In the genomic region with DNA sequence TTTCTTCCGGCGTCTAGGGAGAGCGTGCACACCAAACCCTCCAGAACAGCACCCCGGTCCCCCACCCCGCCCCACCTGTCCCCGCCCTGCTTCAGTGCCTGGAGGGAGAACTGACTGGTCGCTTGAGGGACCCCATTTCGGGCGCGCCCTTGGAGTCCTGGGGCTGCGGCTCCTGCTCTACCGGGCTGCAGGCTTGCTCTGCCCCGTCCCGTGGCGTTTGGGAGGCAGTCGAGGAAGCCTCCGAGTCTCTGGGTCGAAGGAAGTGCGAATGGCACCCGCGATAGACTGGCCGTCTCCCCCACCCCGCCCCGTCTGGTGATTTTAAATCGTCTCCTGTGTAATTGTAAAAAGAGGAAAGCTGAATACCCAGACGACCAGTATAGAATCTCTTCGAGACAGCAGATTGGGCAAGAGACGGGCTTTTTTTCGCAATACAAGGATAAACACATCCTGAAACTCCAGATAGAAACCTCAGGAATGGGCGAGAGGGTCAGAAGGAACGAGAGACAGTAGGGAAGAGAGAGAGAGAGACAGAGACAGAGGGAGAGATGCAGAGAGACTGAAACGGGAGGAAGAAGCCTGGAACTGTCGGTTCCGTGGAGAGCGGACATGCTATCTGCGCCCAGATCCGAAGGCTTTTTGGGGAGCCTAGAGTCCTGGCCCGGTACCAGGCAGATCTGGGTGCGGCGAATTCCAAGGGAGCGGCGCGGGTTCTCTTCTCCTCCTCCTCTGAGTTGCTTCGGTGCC, we compare ENCODE assay signal across 11 cellular contexts. TPM values are rescaled to one million over a fixed set of nuclear protein-coding genes. Genes with fewer than 3 reads are reported as not detected.
A peak's percentile ranks its signal among the peaks of the same experiment; 100 is the strongest.
DNase-seq lines count a peak whose midpoint lies in the region; ATAC-seq, FAIRE-seq and TF ChIP-seq lines count a peak whose summit lies in the region.
"Had no signal": no experiment of that assay in that cellular context is flagged by ENCODE, and none has a peak within 500 bp of the region (broad histone marks: within the 10 kb centered on the region; RNA-seq: fewer than 3 reads in every experiment).

No MANE protein-coding gene starts in this region.

- intact Hi-C loops in lower lobe of right lung (cut with DNase I) (no loop called here), kidney (cut with DNase I) (no loop called here)

- no peak overlapping the region for H3K27ac ChIP-seq in ectodermal cell (ENCODE audit: insufficient read depth, low read depth, low read length, poor library complexity, severe bottlenecking)
- peak overlapping the region; percentile 58 for H3K27ac ChIP-seq in lower lobe of right lung
- no peak overlapping the region for H3K27ac ChIP-seq in suprapubic skin
- no peak overlapping the region for H3K27ac ChIP-seq in kidney (ENCODE audit: low read depth in 2 of 2, low read length in 2 of 2)

- no peak for FAIRE-seq in kidney (lab: Jason Lieb, UNC)

- H3K4me1 ChIP-seq in ectodermal cell (ENCODE audit: control insufficient read depth, insufficient read depth, low read length): peaks cover 20% of the 10 kb centered on the region
- H3K4me1 ChIP-seq in lower lobe of right lung: peaks cover 15% of the 10 kb centered on the region
- peaks cover 24% of the 10 kb centered on the region for H3K4me1 ChIP-seq in suprapubic skin
- H3K4me1 ChIP-seq in kidney (ENCODE audit: control insufficient read depth in 1 of 2, insufficient read depth in 1 of 2, low read depth in 1 of 2, low read length in 2 of 2): peaks cover 3 to 6% of the 10 kb centered on the region in 2 donors

- H3K27me3 ChIP-seq in ectodermal cell (ENCODE audit: control insufficient read depth, insufficient read depth, low read length, poor library complexity, severe bottlenecking) (peaks cover 81% of the 10 kb centered on the region), lower lobe of right lung (ENCODE audit: low read depth) (peaks cover 66% of the 10 kb centered on the region), suprapubic skin (peaks cover 82% of the 10 kb centered on the region)

- DNase-seq in M059J (ENCODE audit: low read depth): peak; percentile 29
- no peak for DNase-seq in lower lobe of right lung
- no peak for DNase-seq in suprapubic skin (ENCODE audit: low spot score in 2 of 2)
- no peak for DNase-seq in kidney
- no peak for DNase-seq in activated naive CD4-positive, alpha-beta T cell (lab: John Stamatoyannopoulos, UW)
- DNase-seq in COLO668 (lab: John Stamatoyannopoulos, UW; ENCODE audit: unreplicated experiment): no peak
- DNase-seq in HCEC 1CT: no peak
- DNase-seq: anterior cingulate cortex, NCI-H1048 had no signal

- H3K4me3 ChIP-seq in ectodermal cell (ENCODE audit: insufficient read depth, low read depth, low read length) (peak overlapping the region; percentile 18), lower lobe of right lung (peak overlapping the region; percentile 36), suprapubic skin (peak overlapping the region; percentile 27), kidney (ENCODE audit: low read length in 2 of 2) (no peak overlapping the region)

- H3K36me3 ChIP-seq in ectodermal cell (ENCODE audit: control insufficient read depth, insufficient read depth, low read length) (no peaks in the 10 kb centered on the region), lower lobe of right lung (no peaks in the 10 kb centered on the region), suprapubic skin (no peaks in the 10 kb centered on the region), kidney (ENCODE audit: control insufficient read depth in 1 of 2, insufficient read depth in 2 of 2, low read length in 2 of 2) (no peaks in the 10 kb centered on the region)

- TF ChIP-seq CTCF in lower lobe of right lung (IDR thresholded peaks at IDR 0.05): no peak
- no peak for TF ChIP-seq CTCF in suprapubic skin (IDR thresholded peaks at IDR 0.05)
- TF ChIP-seq CTCF in kidney (IDR thresholded peaks at IDR 0.05; ENCODE audit: borderline replicate concordance, extremely low read depth, insufficient read depth): no peak

- TF ChIP-seq EP300 in suprapubic skin (IDR thresholded peaks at IDR 0.05): no peak

- no peak for TF ChIP-seq POLR2A in suprapubic skin (IDR thresholded peaks at IDR 0.05)

- ATAC-seq in lower lobe of right lung: peak; percentile 49 to 50
- ATAC-seq: activated CD4-positive, CD25-positive, alpha-beta regulatory T cell treated with anti-CD3 and anti-CD28 coated beads, Interleukin-2, amount 50 U/mL, for 24 hours had no signal

- H3K9me3 ChIP-seq in ectodermal cell (ENCODE audit: control insufficient read depth, low read length) (no peaks in the 10 kb centered on the region), lower lobe of right lung (no peaks in the 10 kb centered on the region), suprapubic skin (no peaks in the 10 kb centered on the region), kidney (ENCODE audit: control insufficient read depth in 1 of 2, low read length in 2 of 2) (peaks cover 0 to 3% of the 10 kb centered on the region in 2 donors)

- no peak overlapping the region for H3K9ac ChIP-seq in kidney (ENCODE audit: low read length in 2 of 2)

- 3 to 4% methylated on average over 44 of the region's 44 CpGs for WGBS in ectodermal cell, 2 experiments
- WGBS in suprapubic skin: 31% methylated on average over 38 of the region's 44 CpGs

RNA-seq across cellular contexts. Expression of a gene that starts 9.9 kb away (rescaled TPM):
- total RNA-seq in M059J (2014; rRNA removed; shearing (Covaris generic)): 0.05 and 0.30 TPM in 2 replicates
- polyA plus RNA-seq in ectodermal cell (2013, experiment 1 of 4): 0.20 TPM
- polyA plus RNA-seq in ectodermal cell (2013, experiment 2 of 4): 0.16 TPM
- 0.27 TPM for polyA plus RNA-seq in ectodermal cell (2013, experiment 3 of 4)
- 0.61 TPM for polyA plus RNA-seq in ectodermal cell (2013, experiment 4 of 4)
- total RNA-seq in lower lobe of right lung (6.7 TPM), suprapubic skin (under 1 TPM; 0.08 to 0.64 (median 0.33) TPM), kidney (1.4 TPM)
- polyA plus RNA-seq in kidney (ENCODE audit: insufficient read depth, low read depth, low replicate concordance): 1.5 TPM

Comparison
In these comparisons a context has a peak if more than half of its experiments do, and no peak if none do; other contexts are left out.
1. H3K4me3 ChIP-seq: peak in ectodermal cell (single experiment), lower lobe of right lung (single experiment) and suprapubic skin (single experiment); none in kidney (0 of 2).